ENCODE assay signal across 1 cellular context in genomic region chr17:13510062-13510461, GRCh38.
TF ChIP-seq lines count a peak whose summit lies in the region.

No MANE protein-coding gene starts in this region.

TF ChIP-seq in K562, 482 proteins besides CTCF, POLR2A, EP300 and RAD21 (continued from another document and continues in another):
- peak; percentile 61; the same call in 1 of the 2 replicates for TF ChIP-seq CREB1 (IDR thresholded peaks at IDR 0.05)
- no peak for TF ChIP-seq CREB1 (CRISPR knock-in tag; IDR thresholded peaks at IDR 0.05)
- TF ChIP-seq ZNF197 (CRISPR knock-in tag; IDR thresholded peaks at IDR 0.05; ENCODE audit: low read depth) = peak; percentile 55; the same call in 1 of the 2 replicates
- TF ChIP-seq ZNF395 (CRISPR knock-in tag; IDR thresholded peaks at IDR 0.05) = peak; percentile 89; the same call in 1 of the 2 replicates
- TF ChIP-seq NCOA4 (IDR thresholded peaks at IDR 0.05; ENCODE audit: partially characterized antibody) = peak; percentile 17
- no peak for TF ChIP-seq ZNF696 (CRISPR knock-in tag; conservative IDR thresholded peaks at IDR 0.05)
- TF ChIP-seq KDM5B (IDR thresholded peaks at IDR 0.05; ENCODE audit: insufficient replicate concordance, low read depth, low read length) = peak; percentile 50
- TF ChIP-seq ARHGAP35 (IDR thresholded peaks at IDR 0.05; ENCODE audit: partially characterized antibody) = no peak
- TF ChIP-seq NCOA1 (IDR thresholded peaks at IDR 0.05; ENCODE audit: low read depth) = peak; percentile 88
- no peak for TF ChIP-seq ZNF232 (CRISPR knock-in tag; IDR thresholded peaks at IDR 0.05)
- TF ChIP-seq MTA2 (IDR thresholded peaks at IDR 0.05; ENCODE audit: low read depth) = peak; percentile 97
- TF ChIP-seq ZBTB11 (CRISPR knock-in tag; IDR thresholded peaks at IDR 0.05) = peak in 1 of 3 experiments; percentile 79; a peak in 2 of 6 replicates
- TF ChIP-seq DMBX1 (CRISPR knock-in tag; IDR thresholded peaks at IDR 0.05; ENCODE audit: borderline replicate concordance) = peak; percentile 89
- peak; percentile 99 for TF ChIP-seq CBFA2T3 (IDR thresholded peaks at IDR 0.05)
- TF ChIP-seq TBP (optimal IDR thresholded peaks at IDR 0.05; ENCODE audit: low read depth, low read length) = peak; percentile 33
- TF ChIP-seq NEUROD1 (IDR thresholded peaks at IDR 0.05; ENCODE audit: borderline replicate concordance, low read depth, low read length, partially characterized antibody) = peak; percentile 88
- TF ChIP-seq GABPB1 (CRISPR knock-in tag; IDR thresholded peaks at IDR 0.05) = no peak
- peak; percentile 89 for TF ChIP-seq ZKSCAN8 (CRISPR knock-in tag; IDR thresholded peaks at IDR 0.05)
- no peak for TF ChIP-seq SIN3A (IDR thresholded peaks at IDR 0.05; ENCODE audit: borderline replicate concordance in 2 of 2, control insufficient read depth in 1 of 2, low read depth in 2 of 2, low read length in 2 of 2)
- peak; percentile 99 for TF ChIP-seq DPF2 (IDR thresholded peaks at IDR 0.05)
- 0 out of 2 replicates have a peak, but pooled peaks have one; percentile 59 for TF ChIP-seq OTX1 (CRISPR knock-in tag; IDR thresholded peaks at IDR 0.05)
- TF ChIP-seq HDAC3 (IDR thresholded peaks at IDR 0.05; ENCODE audit: borderline replicate concordance, partially characterized antibody) = peak; percentile 92
- TF ChIP-seq RBM22 (IDR thresholded peaks at IDR 0.05; ENCODE audit: low read depth, low read length, poor library complexity, severe bottlenecking) = no peak
- peak; percentile 57; the same call in 1 of the 2 replicates for TF ChIP-seq MYNN (IDR thresholded peaks at IDR 0.05)
- TF ChIP-seq MYNN (CRISPR knock-in tag; IDR thresholded peaks at IDR 0.05) = no peak
- peak; percentile 32 for TF ChIP-seq TAF1 (IDR thresholded peaks at IDR 0.05; ENCODE audit: control insufficient read depth, extremely low read depth, insufficient read depth, low read length, severe bottlenecking)
- TF ChIP-seq ZNF449 (CRISPR knock-in tag; IDR thresholded peaks at IDR 0.05) = peak; percentile 72; the same call in 1 of the 2 replicates
- TF ChIP-seq KHSRP (IDR thresholded peaks at IDR 0.05) = peak; percentile 87
- no peak for TF ChIP-seq ARID3B (CRISPR knock-in tag; IDR thresholded peaks at IDR 0.05; ENCODE audit: borderline replicate concordance)
- TF ChIP-seq ARNT (IDR thresholded peaks at IDR 0.05) = peak; percentile 81 to 84
- no peak for TF ChIP-seq ZNF695 (CRISPR knock-in tag; IDR thresholded peaks at IDR 0.05)
- no peak for TF ChIP-seq ESRRB (CRISPR knock-in tag; IDR thresholded peaks at IDR 0.05; ENCODE audit: borderline replicate concordance)
- TF ChIP-seq DIDO1 (tag; IDR thresholded peaks at IDR 0.05; ENCODE audit: low read depth) = 0 out of 2 replicates have a peak, but pooled peaks have one; percentile 13
- peak in 1 of 2 experiments; percentile 86 for TF ChIP-seq AFF1 (IDR thresholded peaks at IDR 0.05; ENCODE audit: low read depth in 1 of 2, partially characterized antibody in 2 of 2)
- peak; percentile 95 for TF ChIP-seq KDM1A (IDR thresholded peaks at IDR 0.05)
- TF ChIP-seq IRF2 (CRISPR knock-in tag; IDR thresholded peaks at IDR 0.05) = no peak
- peak; percentile 76 to 94; a peak in 3 of 4 replicates for TF ChIP-seq TBL1XR1 (IDR thresholded peaks at IDR 0.05; ENCODE audit: low read length in 2 of 2)
- peak; percentile 95 for TF ChIP-seq STAT5A (IDR thresholded peaks at IDR 0.05; ENCODE audit: borderline replicate concordance, low read length)
- peak; percentile 90 for TF ChIP-seq HDAC2 (IDR thresholded peaks at IDR 0.05)
- TF ChIP-seq CTBP1 (IDR thresholded peaks at IDR 0.05; ENCODE audit: borderline replicate concordance) = peak; percentile 58; the same call in 1 of the 2 replicates
- TF ChIP-seq MLLT1 (IDR thresholded peaks at IDR 0.05) = 0 out of 4 replicates have a peak, but pooled peaks of 1 of the 2 experiments have one; percentile 7
- no peak for TF ChIP-seq NR4A1 (CRISPR knock-in tag; IDR thresholded peaks at IDR 0.05)
- peak; percentile 62; the same call in 1 of the 2 replicates for TF ChIP-seq NR4A1 (tag; IDR thresholded peaks at IDR 0.05)
- TF ChIP-seq CUX1 (CRISPR knock-in tag; IDR thresholded peaks at IDR 0.05) = peak; percentile 63; the same call in 1 of the 2 replicates
